ENCODE assay signal across 9 cellular contexts in the genomic region with DNA sequence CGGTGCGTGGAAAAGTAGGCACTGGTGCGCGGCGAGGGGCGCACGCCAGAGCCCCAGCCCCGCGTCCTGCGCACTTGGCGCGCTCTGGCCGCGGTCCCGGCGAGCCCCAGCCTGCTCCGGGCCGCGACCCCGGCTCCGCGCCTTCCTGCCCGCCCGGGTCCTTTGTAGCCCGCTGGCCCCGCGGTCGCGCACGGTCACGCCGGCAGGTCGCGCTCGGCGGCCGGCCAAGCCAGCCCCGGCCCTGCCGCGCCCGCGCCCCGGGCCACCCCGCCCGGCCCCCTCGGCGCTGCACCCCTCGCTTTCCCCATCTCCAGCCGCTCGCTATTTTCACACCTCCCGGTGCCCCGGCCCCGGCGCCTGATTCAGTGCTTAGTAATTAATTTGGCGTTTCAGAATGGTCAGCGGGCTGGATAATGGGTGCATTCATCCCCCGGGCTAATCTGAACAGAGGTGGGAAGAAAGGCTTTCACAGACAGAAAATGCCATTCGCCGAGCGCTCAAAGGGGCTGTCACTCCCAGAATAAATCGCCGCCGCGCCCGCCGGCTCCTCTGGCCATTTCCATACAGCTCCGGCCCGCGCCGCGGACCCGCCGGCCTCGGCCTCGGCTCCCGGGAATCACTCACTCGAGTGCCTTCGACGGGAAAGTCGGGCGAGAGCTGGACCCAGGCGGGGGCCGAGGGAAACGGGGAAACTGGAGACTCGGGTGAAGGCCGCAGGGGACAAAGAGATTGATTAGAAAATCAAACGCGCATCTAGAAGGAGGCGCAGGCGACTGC. TPM values are rescaled to one million over a fixed set of nuclear protein-coding genes. Genes with fewer than 3 reads are reported as not detected.
DNase-seq lines count a peak whose midpoint lies in the region; ATAC-seq, FAIRE-seq and TF ChIP-seq lines count a peak whose summit lies in the region.
"Had no signal": no experiment of that assay in that cellular context is flagged by ENCODE, and none has a peak within 500 bp of the region (broad histone marks: within the 10 kb centered on the region; RNA-seq: fewer than 3 reads in every experiment).

No MANE protein-coding gene starts in this region.

- H3K9me3 ChIP-seq in colonic mucosa (no peaks in the 10 kb centered on the region), tibial artery (no peaks in the 10 kb centered on the region)

- H3K4me1 ChIP-seq in colonic mucosa (no peaks in the 10 kb centered on the region), tibial artery (peaks cover 0 to 19% (median 14%) of the 10 kb centered on the region in 4 donors)

- H3K27ac ChIP-seq in colonic mucosa (no peak overlapping the region), tibial artery (peak overlapping the region; percentile 24 to 64)

- no peak for FAIRE-seq in D721Med (lab: Jason Lieb, UNC)

- H3K27me3 Mint-ChIP-seq in activated CD4-positive, alpha-beta T cell treated with anti-CD3 and anti-CD28 coated beads for 36 hours, result peaks cover 52% of the 10 kb centered on the region
- H3K27me3 Mint-ChIP-seq in mesothelial cell of epicardium (ENCODE audit: low read depth), result peaks cover 80% of the 10 kb centered on the region

- H3K27me3 ChIP-seq in colonic mucosa (peaks cover 38% of the 10 kb centered on the region), tibial artery (peaks cover 0 to 31% of the 10 kb centered on the region in 2 donors)

- no peaks in the 10 kb centered on the region for H3K36me3 ChIP-seq in colonic mucosa
- H3K36me3 ChIP-seq in tibial artery, result no peaks in the 10 kb centered on the region

- H3K4me3 Mint-ChIP-seq in activated CD4-positive, alpha-beta T cell treated with anti-CD3 and anti-CD28 coated beads for 36 hours, result no peak overlapping the region
- peak overlapping the region; percentile 62 for H3K4me3 Mint-ChIP-seq in mesothelial cell of epicardium

- peak; percentile 26 for ATAC-seq in activated CD4-positive, alpha-beta T cell treated with anti-CD3 and anti-CD28 coated beads for 36 hours

- no peaks in the 10 kb centered on the region for H3K36me3 Mint-ChIP-seq in activated CD4-positive, alpha-beta T cell treated with anti-CD3 and anti-CD28 coated beads for 36 hours (ENCODE audit: low read depth)
- H3K36me3 Mint-ChIP-seq in mesothelial cell of epicardium, result no peaks in the 10 kb centered on the region

- no peak overlapping the region for H3K27ac Mint-ChIP-seq in activated CD4-positive, alpha-beta T cell treated with anti-CD3 and anti-CD28 coated beads for 36 hours
- no peak overlapping the region for H3K27ac Mint-ChIP-seq in mesothelial cell of epicardium
- H3K27ac Mint-ChIP-seq: activated naive CD4-positive, alpha-beta T cell treated with anti-CD3 and anti-CD28 coated beads, Interleukin-2, amount 10 ng/mL, durations not matched to agents 7 days and 5 days had no signal

- POLR2A ChIA-PET in activated CD4-positive, alpha-beta T cell treated with anti-CD3 and anti-CD28 coated beads for 36 hours (lab: Charles Lee), result no interaction called here

- peaks cover 7% of the 10 kb centered on the region for H3K4me1 Mint-ChIP-seq in activated CD4-positive, alpha-beta T cell treated with anti-CD3 and anti-CD28 coated beads for 36 hours
- peaks cover 11% of the 10 kb centered on the region for H3K4me1 Mint-ChIP-seq in mesothelial cell of epicardium

- H3K9me3 Mint-ChIP-seq in activated CD4-positive, alpha-beta T cell treated with anti-CD3 and anti-CD28 coated beads for 36 hours (ENCODE audit: low read depth), result no peaks in the 10 kb centered on the region
- peaks cover 6% of the 10 kb centered on the region for H3K9me3 Mint-ChIP-seq in mesothelial cell of epicardium
- H3K9me3 Mint-ChIP-seq: activated naive CD4-positive, alpha-beta T cell treated with anti-CD3 and anti-CD28 coated beads, Interleukin-2, amount 10 ng/mL, durations not matched to agents 7 days and 5 days had no signal

- DNase-seq in activated CD4-positive, alpha-beta T cell treated with anti-CD3 and anti-CD28 coated beads for 36 hours, result no peak
- no peak for DNase-seq in activated CD4-positive, alpha-beta T cell treated with anti-CD3 and anti-CD28 coated beads, Interleukin-2, amount 50 U/mL, for 1 hour
- DNase-seq in colonic mucosa, result no peak
- no peak for DNase-seq in mesothelial cell of epicardium (ENCODE audit: low spot score in 2 of 2, unreplicated experiment in 2 of 2)
- DNase-seq in tibial artery, result peak in 1 of 2 donors; percentile 68
- DNase-seq in NCI-H446 treated with DMSO at 0.1 percent for 48 hours (lab: John Stamatoyannopoulos, UW), result no peak
- no peak for DNase-seq in D721Med (ENCODE audit: insufficient read length, low spot score)
- no peak for DNase-seq in DMS79 (lab: John Stamatoyannopoulos, UW)

- intact Hi-C loops in activated CD4-positive, alpha-beta T cell treated with anti-CD3 and anti-CD28 coated beads for 36 hours (cut with DNase I, micrococcal nuclease), result loop anchor here in 1 of 2 experiments (1.0 kb wide), 1 partner anchor 19 kb away; no protein-coding TSS in a partner anchor
- intact Hi-C loops in colonic mucosa (cut with DNase I) (loop anchor here (10.0 kb wide), 1 partner anchor 151 kb away; no protein-coding TSS in a partner anchor), tibial artery (cut with DNase I; ENCODE audit: low total_unique reads) (loop anchor here (10.0 kb wide), 1 partner anchor 171 kb away; no protein-coding TSS in a partner anchor)

- H3K4me3 ChIP-seq in colonic mucosa (peak overlapping the region; percentile 26), tibial artery (peak overlapping the region; percentile 57 to 60)

- no peak overlapping the region for H3K9ac ChIP-seq in colonic mucosa (ENCODE audit: low read depth in 2 of 2, low read length in 2 of 2)

- TF ChIP-seq CTCF in colonic mucosa (IDR thresholded peaks at IDR 0.05), result no peak
- no peak for TF ChIP-seq CTCF in mesothelial cell of epicardium (IDR thresholded peaks at IDR 0.05; ENCODE audit: unreplicated experiment)
- TF ChIP-seq CTCF in tibial artery (IDR thresholded peaks at IDR 0.05), result no peak
- TF ChIP-seq CTCF in D721Med (IDR thresholded peaks at IDR 0.05; ENCODE audit: insufficient read depth, missing control alignments), result no peak

- CTCF ChIA-PET in activated CD4-positive, alpha-beta T cell treated with anti-CD3 and anti-CD28 coated beads for 36 hours (lab: Charles Lee), result interaction anchor here (0.6 to 1.6 kb wide), 15 partner anchors 8 to 526 kb away, joined by 3 to 7 read pairs (median 4); a partner anchor contains a TSS

RNA-seq across cellular contexts. Expression of a gene that starts 17.8 kb away (rescaled TPM):
- under 1 TPM; 0.60 to 0.71 TPM for total RNA-seq in activated CD4-positive, alpha-beta T cell treated with anti-CD3 and anti-CD28 coated beads for 36 hours
- total RNA-seq in colonic mucosa (1 to 10 TPM; 2.1 to 5.5 TPM), mesothelial cell of epicardium (2.3 to 2.6 TPM (median 2.5 TPM) in 3 replicates)

RNA-seq across cellular contexts. Expression of a gene that starts 38.0 kb away (rescaled TPM):
- total RNA-seq in activated CD4-positive, alpha-beta T cell treated with anti-CD3 and anti-CD28 coated beads for 36 hours, result 10 to 100 TPM; 20.4 to 29.2 TPM
- 1 to 10 TPM; 2.2 to 2.5 TPM for total RNA-seq in colonic mucosa
- total RNA-seq in mesothelial cell of epicardium, result 0.18 to 0.27 TPM (median 0.25 TPM) in 3 replicates

Comparison
In these comparisons a context has a peak if more than half of its experiments do, and no peak if none do; other contexts are left out.
1. RNA of a gene that starts 38.0 kb away (total RNA-seq): 20.4 to 29.2 TPM in activated CD4-positive, alpha-beta T cell treated with anti-CD3 and anti-CD28 coated beads for 36 hours; 2.2 to 2.5 TPM in colonic mucosa and 0.18 to 0.27 TPM in mesothelial cell of epicardium; every median in the first group is over 4 times any median in the second.